In genomic region chr19:33659835-33660234, GRCh38 we compare ENCODE assay signal across 1 cellular context.
TF ChIP-seq lines count a peak whose summit lies in the region.

No MANE protein-coding gene starts in this region.

TF ChIP-seq in WTC11, 78 proteins besides CTCF, POLR2A, EP300 and RAD21 (continued from another document):
- TF ChIP-seq STAT6 (CRISPR knock-in tag; conservative IDR thresholded peaks at IDR 0.05; ENCODE audit: low read depth) = no peak
